In genomic region chr2:222615320-222615719, GRCh38 we compare ENCODE assay signal across 31 cellular contexts. TPM values are rescaled to one million over a fixed set of nuclear protein-coding genes. Genes with fewer than 3 reads are reported as not detected.
"Had no signal": no experiment of that assay in that cellular context is flagged by ENCODE, and none has a peak within 500 bp of the region (broad histone marks: within the 10 kb centered on the region; RNA-seq: fewer than 3 reads in every experiment).

No MANE protein-coding gene starts in this region.

- ATAC-seq: esophagus mucosa; heart left ventricle; left lung; lower lobe of right lung; natural killer cell treated with Interleukin-12 subunit alpha and Interleukin-12 subunit beta and Interleukin-15 and Interleukin-18, amount 100 ng/mL, for 72 hours; sciatic nerve; stimulated activated naive B cell treated with anti-CD40 and anti-IgM and Interleukin-4, amounts not matched to agents 10 μg/mL and 1 μg/mL and 100 μg/mL, for 72 hours had no signal

- H3K4me1 ChIP-seq: left lung, lower lobe of right lung, transverse colon had no signal

- H3K27ac ChIP-seq: brain microvascular endothelial cell, heart left ventricle, left lung, lower lobe of right lung, skin epidermis, transverse colon had no signal

- DNase-seq: activated CD4-positive, alpha-beta T cell treated with anti-CD3 and anti-CD28 coated beads, Interleukin-2, amount 50 U/mL, for 48 hours; activated CD8-positive, alpha-beta memory T cell treated with anti-CD3 and anti-CD28 coated beads for 24 hours; activated CD8-positive, alpha-beta memory T cell treated with anti-CD3 and anti-CD28 coated beads, Interleukin-2, amount 50 U/mL, for 48 hours; activated gamma-delta T cell treated with Interleukin-2 at 50 U/mL for 16 hours; activated naive CD4-positive, alpha-beta T cell treated with anti-CD3 and anti-CD28 coated beads, Interleukin-2, amount 50 U/mL, for 16 hours; activated T-cell treated with anti-CD3 and anti-CD28 coated beads, Interleukin-2, amount 50 U/mL, for 24 hours; amniotic stem cell; brain microvascular endothelial cell; endodermal cell; foreskin fibroblast; heart left ventricle; hypothalamus; left lung; lower lobe of right lung; mesenchymal stem cell; stimulated activated CD4-positive, alpha-beta T cell treated with anti-CD3 and anti-CD28 coated beads, Interleukin-4, amount 100 ng/mL, for 4 hours; stimulated activated CD8-positive, alpha-beta memory T cell treated with anti-CD3 and anti-CD28 coated beads, Interleukin-4, amount 100 ng/mL, for 48 hours; stimulated activated naive B cell treated with anti-CD40 and anti-IgM and Interleukin-4, amounts not matched to agents 10 μg/mL and 1 μg/mL and 100 μg/mL, for 72 hours; T-helper 2 cell; transverse colon had no signal

- H3K9me3 Mint-ChIP-seq: activated T-cell treated with anti-CD3 and anti-CD28 coated beads, Interleukin-2, amount 50 U/mL, for 24 hours; endodermal cell; natural killer cell treated with Interleukin-12 subunit alpha and Interleukin-12 subunit beta and Interleukin-15 and Interleukin-18, amount 100 ng/mL, for 72 hours; stimulated activated naive B cell treated with anti-CD40 and anti-IgM and Interleukin-4, amounts not matched to agents 10 μg/mL and 1 μg/mL and 100 μg/mL, for 72 hours had no signal

- H3K9me3 ChIP-seq: heart left ventricle, left lung, lower lobe of right lung, transverse colon had no signal

- H3K4me3 Mint-ChIP-seq: activated T-cell treated with anti-CD3 and anti-CD28 coated beads, Interleukin-2, amount 50 U/mL, for 24 hours; endodermal cell; natural killer cell treated with Interleukin-12 subunit alpha and Interleukin-12 subunit beta and Interleukin-15 and Interleukin-18, amount 100 ng/mL, for 72 hours; stimulated activated naive B cell treated with anti-CD40 and anti-IgM and Interleukin-4, amounts not matched to agents 10 μg/mL and 1 μg/mL and 100 μg/mL, for 72 hours had no signal

- H3K27me3 Mint-ChIP-seq: activated T-cell treated with anti-CD3 and anti-CD28 coated beads, Interleukin-2, amount 50 U/mL, for 24 hours; natural killer cell treated with Interleukin-12 subunit alpha and Interleukin-12 subunit beta and Interleukin-15 and Interleukin-18, amount 100 ng/mL, for 72 hours; stimulated activated naive B cell treated with anti-CD40 and anti-IgM and Interleukin-4, amounts not matched to agents 10 μg/mL and 1 μg/mL and 100 μg/mL, for 72 hours had no signal

- H3K4me3 ChIP-seq: heart left ventricle, left lung, lower lobe of right lung, skin epidermis, transverse colon had no signal

- H3K27me3 ChIP-seq: brain microvascular endothelial cell, heart left ventricle, left lung, transverse colon had no signal

- H3K4me1 Mint-ChIP-seq: endodermal cell; stimulated activated naive B cell treated with anti-CD40 and anti-IgM and Interleukin-4, amounts not matched to agents 10 μg/mL and 1 μg/mL and 100 μg/mL, for 72 hours had no signal

- H3K27ac Mint-ChIP-seq: activated T-cell treated with anti-CD3 and anti-CD28 coated beads, Interleukin-2, amount 50 U/mL, for 24 hours; endodermal cell; natural killer cell treated with Interleukin-12 subunit alpha and Interleukin-12 subunit beta and Interleukin-15 and Interleukin-18, amount 100 ng/mL, for 72 hours; stimulated activated naive B cell treated with anti-CD40 and anti-IgM and Interleukin-4, amounts not matched to agents 10 μg/mL and 1 μg/mL and 100 μg/mL, for 72 hours had no signal

RNA-seq across cellular contexts. Expression of gene MOGAT1, which starts 56.1 kb away (rescaled TPM):
- total RNA-seq: astrocyte; endodermal cell; esophagus mucosa; mononuclear cell; myocyte; natural killer cell treated with Interleukin-12 subunit alpha and Interleukin-12 subunit beta and Interleukin-15 and Interleukin-18, amount 100 ng/mL, for 72 hours; osteocyte; posterior vena cava; temporal lobe; urinary bladder had no signal
